Comparison of ENCODE assay signal across 24 cellular contexts in genomic region chr14:106455026-106455425, GRCh38.
"Had no signal": no experiment of that assay in that cellular context is flagged by ENCODE, and none has a peak within 500 bp of the region (broad histone marks: within the 10 kb centered on the region; RNA-seq: fewer than 3 reads in every experiment).

No MANE protein-coding gene starts in this region.

- FAIRE-seq: astrocyte had no signal

- H3K4me1 Mint-ChIP-seq: activated CD4-positive, alpha-beta T cell treated with anti-CD3 and anti-CD28 coated beads, Interleukin-2, amount 10 ng/mL, durations not matched to agents 24 days and 14 days; activated T-helper 17 cell treated with anti-CD3 and anti-CD28 coated beads, Interleukin-2, amount 50 U/mL, for 72 hours; brain had no signal

- H3K9me3 Mint-ChIP-seq: activated B cell treated with CpG ODN at 0.5 μM for 24 hours; activated CD4-positive, alpha-beta T cell treated with anti-CD3 and anti-CD28 coated beads, Interleukin-2, amount 10 ng/mL, durations not matched to agents 24 days and 14 days; activated naive CD4-positive, alpha-beta T cell treated with anti-CD3 and anti-CD28 coated beads for 36 hours; activated T-helper 17 cell treated with anti-CD3 and anti-CD28 coated beads, Interleukin-2, amount 50 U/mL, for 72 hours had no signal

- DNase-seq: activated B cell treated with CpG ODN at 0.5 μM for 24 hours; activated CD4-positive, alpha-beta T cell treated with anti-CD3 and anti-CD28 coated beads for 1 hour; activated CD4-positive, alpha-beta T cell treated with anti-CD3 and anti-CD28 coated beads, Interleukin-2, amount 10 ng/mL, durations not matched to agents 24 days and 14 days; activated CD4-positive, alpha-beta T cell treated with anti-CD3 and anti-CD28 coated beads, Interleukin-2, amount 50 U/mL, for 48 hours; activated gamma-delta T cell; activated naive CD4-positive, alpha-beta T cell treated with anti-CD3 and anti-CD28 coated beads for 36 hours; activated T-cell treated with anti-CD3 and anti-CD28 coated beads for 4 hours; activated T-cell treated with anti-CD3 and anti-CD28 coated beads, Interleukin-2, amount 50 U/mL, for 48 hours; amygdala; Kasumi-1; KBM-7; NCI-H1048; NCI-H1417; NCI-H1930; NCI-H2171; NCI-H2227 treated with DMSO at 0.1 percent for 48 hours; NCI-H69; SIG-M5; T-helper 1 cell had no signal

- H3K36me3 Mint-ChIP-seq: activated naive CD8-positive, alpha-beta T cell; brain had no signal

- H3K27me3 Mint-ChIP-seq: activated T-helper 17 cell treated with anti-CD3 and anti-CD28 coated beads, Interleukin-2, amount 50 U/mL, for 72 hours had no signal

- H3K27ac ChIP-seq: SK-N-MC had no signal

- ATAC-seq: activated T-helper 17 cell treated with anti-CD3 and anti-CD28 coated beads, Interleukin-2, amount 50 U/mL, for 72 hours had no signal

- H3K27ac Mint-ChIP-seq: activated B cell treated with CpG ODN at 0.5 μM for 24 hours; activated CD4-positive, alpha-beta T cell treated with anti-CD3 and anti-CD28 coated beads, Interleukin-2, amount 10 ng/mL, durations not matched to agents 24 days and 14 days; activated naive CD4-positive, alpha-beta T cell treated with anti-CD3 and anti-CD28 coated beads for 36 hours; activated naive CD8-positive, alpha-beta T cell; activated T-helper 17 cell treated with anti-CD3 and anti-CD28 coated beads, Interleukin-2, amount 50 U/mL, for 72 hours; brain had no signal

- H3K4me3 ChIP-seq: SK-N-MC had no signal

- H3K4me3 Mint-ChIP-seq: activated B cell treated with CpG ODN at 0.5 μM for 24 hours; activated CD4-positive, alpha-beta T cell treated with anti-CD3 and anti-CD28 coated beads, Interleukin-2, amount 10 ng/mL, durations not matched to agents 24 days and 14 days; activated naive CD4-positive, alpha-beta T cell treated with anti-CD3 and anti-CD28 coated beads for 36 hours; activated naive CD8-positive, alpha-beta T cell; activated T-helper 17 cell treated with anti-CD3 and anti-CD28 coated beads, Interleukin-2, amount 50 U/mL, for 72 hours; brain had no signal
